8 cellular contexts compared by ENCODE assay signal in the genomic region with DNA sequence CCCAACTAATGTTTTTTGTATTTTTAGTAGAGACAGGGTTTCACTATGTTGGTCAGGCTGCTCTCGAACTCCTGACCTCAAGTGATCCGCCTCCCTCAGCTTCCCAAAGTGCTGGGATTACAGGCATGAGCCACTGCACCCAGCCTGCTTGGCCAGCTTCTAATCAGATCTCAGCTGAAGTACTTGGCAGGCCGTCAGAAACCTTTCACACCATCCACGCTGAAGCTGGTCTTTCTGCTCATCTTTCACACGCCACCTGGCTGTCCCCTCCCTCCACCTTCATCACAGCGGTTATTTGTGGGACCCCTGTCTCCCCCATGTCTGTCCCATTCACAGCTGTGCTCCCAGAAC. TPM values are rescaled to one million over a fixed set of nuclear protein-coding genes. Genes with fewer than 3 reads are reported as not detected.
DNase-seq lines count a peak whose midpoint lies in the region; ATAC-seq, FAIRE-seq and TF ChIP-seq lines count a peak whose summit lies in the region.
"Not testable (repeated sequence)": the region's sequence is repeated elsewhere in the genome, so short reads cannot be mapped to it uniquely, and the experiment has no call there.

No MANE protein-coding gene starts in this region.

- not testable (repeated sequence) for H4K8ac ChIP-seq in IMR-90 (ENCODE audit: low read depth in 2 of 2, low read length in 2 of 2)

- H3K23ac ChIP-seq in IMR-90 (ENCODE audit: low read depth, low read length): not testable (repeated sequence)

- not testable (repeated sequence) for H3K27me3 ChIP-seq in IMR-90 (ENCODE audit: control insufficient read depth, insufficient read depth, low read length); RWPE2 (ENCODE audit: insufficient read depth, poor library complexity, severe bottlenecking); left ventricle myocardium inferior (ENCODE audit: low read depth); liver (ENCODE audit: control insufficient read depth in 4 of 4, insufficient read depth in 4 of 4, low read length in 3 of 4); suprapubic skin

- not testable (repeated sequence) for H3K18ac ChIP-seq in IMR-90 (ENCODE audit: low read depth, low read length)

- peak overlapping the region; percentile 83 for H3K27ac Mint-ChIP-seq in dendritic cell treated with granulocyte-macrophage colony-stimulating factor and Interleukin-4, amounts not matched to agents 40 ng/mL and 50 ng/mL, for 4 days
- peak overlapping the region; percentile 18 for H3K27ac Mint-ChIP-seq in osteocyte (ENCODE audit: unreplicated experiment)

- intact Hi-C loops in IMR-90 (cut with micrococcal nuclease); dendritic cell treated with granulocyte-macrophage colony-stimulating factor and Interleukin-4, amounts not matched to agents 40 ng/mL and 50 ng/mL, for 4 days (cut with micrococcal nuclease); left ventricle myocardium inferior (cut with micrococcal nuclease): not testable (repeated sequence)

- ATAC-seq in A549; IMR-90 (ENCODE audit: low read depth); RWPE2 (ENCODE audit: low read depth): not testable (repeated sequence)

- not testable (repeated sequence) for H2AK9ac ChIP-seq in IMR-90 (replicated peaks; ENCODE audit: low read depth, low read length, poor library complexity)

- H3K56ac ChIP-seq in IMR-90 (ENCODE audit: extremely low read depth, insufficient read depth, low read length): not testable (repeated sequence)

- H2AK5ac ChIP-seq in IMR-90 (ENCODE audit: low read depth, low read length): peak overlapping the region; percentile 58; the same call in 1 of the 2 replicates

- not testable (repeated sequence) for H2BK15ac ChIP-seq in IMR-90 (ENCODE audit: low read depth, low read length)

- not testable (repeated sequence) for DNase-seq in A549 (ENCODE audit: low read depth in 1 of 2, low spot score in 1 of 2); IMR-90; RWPE2 (ENCODE audit: low spot score); left ventricle myocardium inferior; osteocyte (ENCODE audit: extremely low spot score, unreplicated experiment); suprapubic skin (ENCODE audit: low spot score in 2 of 2)

- not testable (repeated sequence) for H3K9me3 ChIP-seq in A549; IMR-90 (ENCODE audit: control insufficient read depth, insufficient read depth, low read length); RWPE2 (ENCODE audit: severe bottlenecking); left ventricle myocardium inferior (replicated peaks); liver (ENCODE audit: control insufficient read depth in 4 of 4, low read length in 3 of 4); suprapubic skin

- not testable (repeated sequence) for H3K9ac ChIP-seq in IMR-90 (ENCODE audit: low read depth, low read length)
- peak overlapping the region in 1 of 2 donors; percentile 58 for H3K9ac ChIP-seq in liver (ENCODE audit: low read depth in 1 of 2, low read length in 2 of 2)

- not testable (repeated sequence) for TF ChIP-seq EP300 in A549 (IDR thresholded peaks at IDR 0.05); suprapubic skin (IDR thresholded peaks at IDR 0.05)

- dilution Hi-C loops in IMR-90 (cut with HindIII; ENCODE audit: low sequenced_read_pairs, unreplicated experiment): not testable (repeated sequence)

- CTCF ChIA-PET in A549 (lab: Yijun Ruan, JAX): interaction anchor here (1.0 to 1.3 kb wide), 2 partner anchors 26 to 82 kb away, joined by 3 read pairs; no protein-coding TSS in a partner anchor
- CTCF ChIA-PET in IMR-90 (lab: Yijun Ruan, JAX): not testable (repeated sequence)

- not testable (repeated sequence) for H3K4ac ChIP-seq in IMR-90 (ENCODE audit: low read depth, low read length)

- not testable (repeated sequence) for FAIRE-seq in A549 (lab: Jason Lieb, UNC)

- not testable (repeated sequence) for TF ChIP-seq CTCF in A549 (IDR thresholded peaks at IDR 0.05); IMR-90 (conservative IDR thresholded peaks at IDR 0.05; ENCODE audit: low read depth, low read length); RWPE2 (IDR thresholded peaks at IDR 0.05; ENCODE audit: poor library complexity, severe bottlenecking); left ventricle myocardium inferior (IDR thresholded peaks at IDR 0.05; ENCODE audit: borderline replicate concordance); liver (IDR thresholded peaks at IDR 0.05; ENCODE audit: low read depth, low read length, missing input control); osteocyte (IDR thresholded peaks at IDR 0.05); suprapubic skin (IDR thresholded peaks at IDR 0.05)

- peak overlapping the region; percentile 73; the same call in 2 of the 3 replicates for H3K4me2 ChIP-seq in A549
- H3K4me2 ChIP-seq in IMR-90 (ENCODE audit: low read depth, low read length): not testable (repeated sequence)

- 0 out of 2 replicates have a peak overlapping the region, but pooled peaks have one; percentile 43 for H4K5ac ChIP-seq in IMR-90 (ENCODE audit: low read depth, low read length)

- not testable (repeated sequence) for TF ChIP-seq POLR2A in A549 (IDR thresholded peaks at IDR 0.05; ENCODE audit: low read length); IMR-90 (IDR thresholded peaks at IDR 0.05; ENCODE audit: low read depth, low read length); suprapubic skin (IDR thresholded peaks at IDR 0.05)

- peak overlapping the region; percentile 68 to 94; a peak in 4 of 6 replicates for H3K27ac ChIP-seq in A549
- not testable (repeated sequence) for H3K27ac ChIP-seq in IMR-90 (ENCODE audit: insufficient read depth, low read length)
- H3K27ac ChIP-seq in RWPE2 (ENCODE audit: poor library complexity, severe bottlenecking): peak overlapping the region; percentile 99
- peak overlapping the region; percentile 91 for H3K27ac ChIP-seq in left ventricle myocardium inferior (replicated peaks)
- H3K27ac ChIP-seq in liver (ENCODE audit: low read depth in 1 of 2, low read length in 2 of 2): peak overlapping the region; percentile 79 to 93
- peak overlapping the region; percentile 8 for H3K27ac ChIP-seq in suprapubic skin

- H3K4me1 Mint-ChIP-seq in dendritic cell treated with granulocyte-macrophage colony-stimulating factor and Interleukin-4, amounts not matched to agents 40 ng/mL and 50 ng/mL, for 4 days (ENCODE audit: low read depth): peaks cover 83% of the 10 kb centered on the region
- H3K4me1 Mint-ChIP-seq in osteocyte (ENCODE audit: unreplicated experiment): peaks cover 66% of the 10 kb centered on the region

- H2BK120ac ChIP-seq in IMR-90 (ENCODE audit: low read depth, low read length): not testable (repeated sequence)

- H3K79me1 ChIP-seq in IMR-90 (ENCODE audit: low read depth in 1 of 2, low read length in 2 of 2): peaks cover 23 to 85% of the 10 kb centered on the region in 2 experiments

- not testable (repeated sequence) for H3K4me3 ChIP-seq in A549; IMR-90 (ENCODE audit: insufficient read depth, low read depth, low read length); RWPE2 (ENCODE audit: severe bottlenecking); left ventricle myocardium inferior; suprapubic skin
- peak overlapping the region in 1 of 3 donors; percentile 31 for H3K4me3 ChIP-seq in liver (ENCODE audit: low read depth in 1 of 3, low read length in 3 of 3)

- H3K27me3 Mint-ChIP-seq in dendritic cell treated with granulocyte-macrophage colony-stimulating factor and Interleukin-4, amounts not matched to agents 40 ng/mL and 50 ng/mL, for 4 days; osteocyte (ENCODE audit: unreplicated experiment): not testable (repeated sequence)

- not testable (repeated sequence) for H2BK20ac ChIP-seq in IMR-90 (ENCODE audit: low read depth, low read length)

- H4K91ac ChIP-seq in IMR-90 (ENCODE audit: insufficient read depth, low read depth, low read length): not testable (repeated sequence)

- not testable (repeated sequence) for H3K9me3 Mint-ChIP-seq in dendritic cell treated with granulocyte-macrophage colony-stimulating factor and Interleukin-4, amounts not matched to agents 40 ng/mL and 50 ng/mL, for 4 days; osteocyte (ENCODE audit: unreplicated experiment)

- not testable (repeated sequence) for H3K14ac ChIP-seq in IMR-90 (replicated peaks; ENCODE audit: low read depth, low read length)

- not testable (repeated sequence) for H3K9me1 ChIP-seq in IMR-90 (ENCODE audit: insufficient read depth, low read length)

- BruUV-seq in IMR-90 (replicated peaks; lab: Mats Ljungman, UMichigan): not testable (repeated sequence)

- H2AFZ ChIP-seq in IMR-90 (replicated peaks; ENCODE audit: low read length, poor library complexity): not testable (repeated sequence)

- POLR2A ChIA-PET in A549 (lab: Yijun Ruan, JAX); IMR-90 (lab: Charles Lee; ENCODE audit: unreplicated experiment): not testable (repeated sequence)

- peak overlapping the region; percentile 55 for H3K4me3 Mint-ChIP-seq in dendritic cell treated with granulocyte-macrophage colony-stimulating factor and Interleukin-4, amounts not matched to agents 40 ng/mL and 50 ng/mL, for 4 days
- not testable (repeated sequence) for H3K4me3 Mint-ChIP-seq in osteocyte (ENCODE audit: unreplicated experiment)

- peaks cover 77% of the 10 kb centered on the region for H3K36me3 ChIP-seq in IMR-90 (ENCODE audit: control insufficient read depth, insufficient read depth, low read length)
- peaks cover 90% of the 10 kb centered on the region for H3K36me3 ChIP-seq in RWPE2 (ENCODE audit: low read depth)
- H3K36me3 ChIP-seq in left ventricle myocardium inferior: peaks cover 86% of the 10 kb centered on the region
- H3K36me3 ChIP-seq in liver (ENCODE audit: control insufficient read depth in 4 of 4, insufficient read depth in 3 of 4, low read depth in 1 of 4, low read length in 3 of 4): peaks cover 20 to 31% (median 24%) of the 10 kb centered on the region in 4 donors
- H3K36me3 ChIP-seq in suprapubic skin: peaks cover 88% of the 10 kb centered on the region

- H3K4me1 ChIP-seq in A549 (peaks cover 67% of the 10 kb centered on the region), IMR-90 (ENCODE audit: control insufficient read depth, insufficient read depth, low read length) (peaks cover 14% of the 10 kb centered on the region), RWPE2 (ENCODE audit: insufficient read depth, poor library complexity, severe bottlenecking) (peaks cover 34% of the 10 kb centered on the region), left ventricle myocardium inferior (peaks cover 59% of the 10 kb centered on the region), liver (ENCODE audit: control insufficient read depth in 4 of 4, insufficient read depth in 4 of 4, low read length in 3 of 4) (peaks cover 25 to 90% (median 75%) of the 10 kb centered on the region in 4 donors), suprapubic skin (peaks cover 50% of the 10 kb centered on the region)

- not testable (repeated sequence) for H4K20me1 ChIP-seq in IMR-90 (ENCODE audit: insufficient read depth, low read length)

- 91% methylated on average over 6 of the region's 6 CpGs for WGBS in A549 (ENCODE audit: missing lambda C conversion rate)
- 87% methylated on average over 3 of the region's 6 CpGs; no CpG with 5 or more reads in 1 of the 2 experiments for WGBS in IMR-90 (ENCODE audit: extremely low coverage in 2 of 2, insufficient read length in 1 of 2), 2 experiments
- 42% methylated on average over 6 of the region's 6 CpGs for WGBS in liver
- WGBS in suprapubic skin: 81% methylated on average over 6 of the region's 6 CpGs

- not testable (repeated sequence) for TF ChIP-seq RAD21 in A549 (conservative IDR thresholded peaks at IDR 0.05 in 1 of 2, IDR thresholded peaks at IDR 0.05 in 1 of 2); IMR-90 (IDR thresholded peaks at IDR 0.05; ENCODE audit: low read length); liver (IDR thresholded peaks at IDR 0.05)

- in situ Hi-C loops in IMR-90 (cut with MboI; ENCODE audit: low sequenced_read_pairs): not testable (repeated sequence)

- H3K36me3 Mint-ChIP-seq in dendritic cell treated with granulocyte-macrophage colony-stimulating factor and Interleukin-4, amounts not matched to agents 40 ng/mL and 50 ng/mL, for 4 days (ENCODE audit: low read depth): peaks cover 100% of the 10 kb centered on the region
- H3K36me3 Mint-ChIP-seq in osteocyte (ENCODE audit: unreplicated experiment): peaks cover 22% of the 10 kb centered on the region

- H2BK5ac ChIP-seq in IMR-90 (ENCODE audit: low read depth, low read length, poor library complexity, severe bottlenecking): peak overlapping the region; percentile 7

RNA-seq across cellular contexts. Expression of a gene that starts 8.5 kb away (rescaled TPM):
- polyA plus RNA-seq in A549 (2011; rRNA removed): 10.1 and 16.3 TPM in 2 replicates
- 25.3 and 40.1 TPM in 2 replicates for polyA plus RNA-seq in A549 (2012; cell fraction: cytosol; rRNA removed)
- polyA plus RNA-seq in A549 (2012; cell fraction: nucleus; rRNA removed): 59.4 and 64.0 TPM in 2 replicates
- polyA plus RNA-seq in A549 (2017; fragmentation: RNase III; extraction: RNeasy Plus Mini Kit Qiagen cat#74134 plus additional on column Dnase treatment): 52.8 to 65.9 TPM (median 53.5 TPM) in 3 replicates
- polyA minus RNA-seq in A549 (2011; rRNA and poly(A)+ RNA removed): 19.5 and 23.4 TPM in 2 replicates
- total RNA-seq in IMR-90 (2012; rRNA removed): 12.2 and 12.4 TPM in 2 replicates
- polyA plus RNA-seq in IMR-90 (2012; rRNA removed): 33.0 and 37.3 TPM in 2 replicates
- 27.1 and 46.5 TPM in 2 replicates for polyA plus RNA-seq in IMR-90 (2012; cell fraction: cytosol; rRNA removed)
- polyA plus RNA-seq in IMR-90 (2012; cell fraction: nucleus; rRNA removed; ENCODE audit: low replicate concordance): 36.9 and 57.3 TPM in 2 replicates
- total RNA-seq in left ventricle myocardium inferior: 52.5 TPM
- 10 to 100 TPM; 27.3 to 74.5 TPM for total RNA-seq in liver
- polyA plus RNA-seq in liver: 10 to 100 TPM; 20.5 to 53.4 TPM
- total RNA-seq in osteocyte: 45.6 and 54.8 TPM in 2 replicates
- 100 to 1,000 TPM in 2 of 4 donors, 10 to 100 TPM in 2; 51.2 to 126 (median 84.1) TPM for total RNA-seq in suprapubic skin

RNA-seq across cellular contexts. Expression of a gene that starts 45.0 kb away (rescaled TPM):
- polyA plus RNA-seq in A549 (2011; rRNA removed) (62.1 and 63.3 TPM in 2 replicates), A549 (2017; fragmentation: RNase III; extraction: RNeasy Plus Mini Kit Qiagen cat#74134 plus additional on column Dnase treatment) (101 to 107 TPM (median 104 TPM) in 3 replicates), IMR-90 (2012; rRNA removed) (310 and 381 TPM in 2 replicates), liver (100 to 1,000 TPM; 198 to 222 TPM)
- polyA plus RNA-seq in A549 (2012; cell fraction: cytosol; rRNA removed): 191 and 198 TPM in 2 replicates
- polyA plus RNA-seq in A549 (2012; cell fraction: nucleus; rRNA removed): 105 and 146 TPM in 2 replicates
- 26.6 and 34.4 TPM in 2 replicates for polyA minus RNA-seq in A549 (2011; rRNA and poly(A)+ RNA removed)
- total RNA-seq in IMR-90 (2012; rRNA removed) (160 and 203 TPM in 2 replicates), left ventricle myocardium inferior (26.3 TPM), liver (10 to 100 TPM; 85.1 to 88.9 TPM), osteocyte (95.4 and 103 TPM in 2 replicates), suprapubic skin (10 to 100 TPM; 17.5 to 43.6 (median 28.3) TPM)
- 436 and 568 TPM in 2 replicates for polyA plus RNA-seq in IMR-90 (2012; cell fraction: cytosol; rRNA removed)
- polyA plus RNA-seq in IMR-90 (2012; cell fraction: nucleus; rRNA removed; ENCODE audit: low replicate concordance): 93.6 and 181 TPM in 2 replicates
